23 cellular contexts compared by ENCODE assay signal in the genomic region with DNA sequence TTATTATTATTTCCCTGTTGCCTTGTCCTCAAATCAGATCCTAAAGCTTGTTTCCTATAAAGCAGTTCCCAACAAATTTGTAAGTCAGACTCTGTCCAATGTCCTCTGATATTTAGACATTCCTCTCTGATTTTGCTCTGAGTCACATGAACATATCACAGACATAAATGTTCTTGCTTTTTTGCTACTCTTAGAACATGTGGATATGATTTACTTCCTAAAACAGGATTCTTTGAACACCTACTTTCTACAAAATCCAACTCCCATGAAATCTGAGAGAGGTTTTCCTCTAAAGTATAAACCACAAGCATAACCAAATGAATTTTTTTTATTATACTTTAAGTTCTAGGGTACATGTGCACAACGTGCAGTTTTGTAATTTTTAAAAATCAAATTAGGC.
DNase-seq lines count a peak whose midpoint lies in the region; ATAC-seq, FAIRE-seq and TF ChIP-seq lines count a peak whose summit lies in the region.
"Had no signal": no experiment of that assay in that cellular context is flagged by ENCODE, and none has a peak within 500 bp of the region (broad histone marks: within the 10 kb centered on the region; RNA-seq: fewer than 3 reads in every experiment).

No MANE protein-coding gene starts in this region.

- peak overlapping the region; percentile 55; the same call in 1 of the 2 replicates for H3K18ac ChIP-seq in IMR-90 (ENCODE audit: low read depth, low read length)

- peak overlapping the region; percentile 75; the same call in 1 of the 3 replicates for H2BK15ac ChIP-seq in IMR-90 (ENCODE audit: low read depth, low read length)

- H2AK5ac ChIP-seq in IMR-90 (ENCODE audit: low read depth, low read length), result no peak overlapping the region

- TF ChIP-seq RAD21 in IMR-90 (IDR thresholded peaks at IDR 0.05; ENCODE audit: low read length) (no peak), HepG2 (CRISPR knock-in tag; IDR thresholded peaks at IDR 0.05) (no peak)

- DNase-seq in IMR-90, result peak; percentile 76
- no peak for DNase-seq in brain microvascular endothelial cell
- DNase-seq in foreskin fibroblast, result peak; percentile 57 to 82
- DNase-seq in suprapubic skin (ENCODE audit: low spot score in 2 of 2), result no peak
- DNase-seq in HepG2 (ENCODE audit: low spot score), result no peak
- no peak for DNase-seq in NCI-H1436 treated with DMSO at 0.1 percent for 48 hours (lab: John Stamatoyannopoulos, UW)
- DNase-seq in activated CD4-positive, alpha-beta memory T cell treated with anti-CD3 and anti-CD28 coated beads for 36 hours, result no peak
- DNase-seq: activated CD4-positive, CD25-positive, alpha-beta regulatory T cell; activated CD8-positive, alpha-beta memory T cell treated with anti-CD3 and anti-CD28 coated beads for 24 hours; activated naive CD8-positive, alpha-beta T cell treated with anti-CD3 and anti-CD28 coated beads, Interleukin-2, amount 50 U/mL, for 24 hours; DMS153; endodermal cell; immature natural killer cell; lower lobe of right lung; naive thymus-derived CD4-positive, alpha-beta T cell; NCI-H1105 treated with DMSO at 0.1 percent for 48 hours; SHP77 treated with DMSO at 0.1 percent for 48 hours; stimulated activated CD4-positive, alpha-beta T cell treated with anti-CD3 and anti-CD28 coated beads, Interleukin-15, amount 100 ng/mL, for 24 hours; stimulated activated naive B cell treated with anti-CD40 and anti-IgM and Interleukin-4, amounts not matched to agents 10 μg/mL and 1 μg/mL and 100 μg/mL, for 72 hours; T-helper 2 cell had no signal

- H3K36me3 ChIP-seq in IMR-90 (ENCODE audit: control insufficient read depth, insufficient read depth, low read length), result no peaks in the 10 kb centered on the region
- H3K36me3 ChIP-seq in brain microvascular endothelial cell (replicated peaks), result no peaks in the 10 kb centered on the region
- H3K36me3 ChIP-seq in suprapubic skin, result no peaks in the 10 kb centered on the region
- no peaks in the 10 kb centered on the region for H3K36me3 ChIP-seq in HepG2 (replicated peaks in 1 of 2; ENCODE audit: control insufficient read depth in 1 of 2, insufficient read depth in 2 of 2, low read length in 2 of 2)
- H3K36me3 ChIP-seq: lower lobe of right lung had no signal

- H3K4me3 ChIP-seq in IMR-90 (ENCODE audit: insufficient read depth, low read depth, low read length) (no peak overlapping the region), brain microvascular endothelial cell (ENCODE audit: low read depth, low read length) (no peak overlapping the region), foreskin fibroblast (ENCODE audit: low read depth in 1 of 2, low read length in 2 of 2) (no peak overlapping the region), suprapubic skin (no peak overlapping the region), HepG2 (replicated peaks in 1 of 3; ENCODE audit: insufficient read depth in 1 of 3, low read depth in 2 of 3, low read length in 3 of 3) (no peak overlapping the region)
- H3K4me3 ChIP-seq: lower lobe of right lung had no signal

- dilution Hi-C loops in IMR-90 (cut with HindIII; ENCODE audit: low sequenced_read_pairs, unreplicated experiment), result no loop called here

- H3K9me3 Mint-ChIP-seq in activated CD4-positive, alpha-beta memory T cell treated with anti-CD3 and anti-CD28 coated beads for 36 hours, result no peaks in the 10 kb centered on the region
- H3K9me3 Mint-ChIP-seq: endodermal cell; immature natural killer cell; stimulated activated naive B cell treated with anti-CD40 and anti-IgM and Interleukin-4, amounts not matched to agents 10 μg/mL and 1 μg/mL and 100 μg/mL, for 72 hours had no signal

- no peaks in the 10 kb centered on the region for H3K27me3 Mint-ChIP-seq in activated CD4-positive, alpha-beta memory T cell treated with anti-CD3 and anti-CD28 coated beads for 36 hours
- H3K27me3 Mint-ChIP-seq: activated naive CD8-positive, alpha-beta T cell treated with anti-CD3 and anti-CD28 coated beads, Interleukin-2, amount 50 U/mL, for 24 hours; naive thymus-derived CD4-positive, alpha-beta T cell; stimulated activated naive B cell treated with anti-CD40 and anti-IgM and Interleukin-4, amounts not matched to agents 10 μg/mL and 1 μg/mL and 100 μg/mL, for 72 hours had no signal

- peak overlapping the region; percentile 53 to 79; a peak in 1 of 4 replicates for H4K8ac ChIP-seq in IMR-90 (ENCODE audit: low read depth in 2 of 2, low read length in 2 of 2)

- H2BK120ac ChIP-seq in IMR-90 (ENCODE audit: low read depth, low read length), result peak overlapping the region; percentile 89; the same call in 1 of the 2 replicates

- H3K14ac ChIP-seq in IMR-90 (replicated peaks; ENCODE audit: low read depth, low read length), result 0 out of 2 replicates have a peak overlapping the region, but pooled peaks have one; percentile 15

- in situ Hi-C loops in IMR-90 (cut with MboI; ENCODE audit: low sequenced_read_pairs) (loop anchor here (10.0 kb wide), 1 partner anchor 179 kb away; a partner anchor contains a TSS), brain microvascular endothelial cell (cut with HindIII; ENCODE audit: low pct_ligation_motif_present, low sequenced_read_pairs) (no loop called here), HepG2 (cut with HindIII; ENCODE audit: extremely low pct_ligation_motif_present, low pct_unique_long_range_greater_than_20kb) (no loop called here)

- H3K4me1 Mint-ChIP-seq in activated CD4-positive, alpha-beta memory T cell treated with anti-CD3 and anti-CD28 coated beads for 36 hours (ENCODE audit: low read depth), result peaks cover 55% of the 10 kb centered on the region

- WGBS in IMR-90 (ENCODE audit: extremely low coverage in 2 of 2, insufficient read length in 1 of 2), 2 experiments, result no CpG with 5 or more reads among the region's 1 CpG
- WGBS in suprapubic skin, result 53% methylated on average over 1 of the region's 1 CpG
- WGBS in HepG2 (ENCODE audit: low lambda C conversion rate), result 98% methylated on average over 1 of the region's 1 CpG

- H3K4me2 ChIP-seq in IMR-90 (ENCODE audit: low read depth, low read length) (no peak overlapping the region), HepG2 (ENCODE audit: low read depth, low read length) (no peak overlapping the region)

- H3K27me3 ChIP-seq in IMR-90 (ENCODE audit: control insufficient read depth, insufficient read depth, low read length) (no peaks in the 10 kb centered on the region), brain microvascular endothelial cell (replicated peaks) (no peaks in the 10 kb centered on the region), suprapubic skin (no peaks in the 10 kb centered on the region), HepG2 (ENCODE audit: control insufficient read depth in 1 of 2, insufficient read depth in 2 of 2, low read length in 2 of 2) (no peaks in the 10 kb centered on the region)

- TF ChIP-seq CTCF in IMR-90 (conservative IDR thresholded peaks at IDR 0.05; ENCODE audit: low read depth, low read length), result no peak
- TF ChIP-seq CTCF in brain microvascular endothelial cell (IDR thresholded peaks at IDR 0.05; ENCODE audit: low read depth, low read length, missing control alignments), result no peak
- TF ChIP-seq CTCF in foreskin fibroblast (IDR thresholded peaks at IDR 0.05; ENCODE audit: low read depth, low read length), result no peak
- no peak for TF ChIP-seq CTCF in suprapubic skin (IDR thresholded peaks at IDR 0.05)
- no peak for TF ChIP-seq CTCF in HepG2 (CRISPR knock-in tag; IDR thresholded peaks at IDR 0.05)

- 0 out of 2 replicates have a peak overlapping the region, but pooled peaks have one; percentile 24 for H4K91ac ChIP-seq in IMR-90 (ENCODE audit: insufficient read depth, low read depth, low read length)

- no peak overlapping the region for H3K23ac ChIP-seq in IMR-90 (ENCODE audit: low read depth, low read length)

- H3K27ac ChIP-seq in IMR-90 (ENCODE audit: insufficient read depth, low read length) (peak overlapping the region; percentile 57; the same call in 1 of the 2 replicates), brain microvascular endothelial cell (peak overlapping the region; percentile 5), suprapubic skin (peak overlapping the region; percentile 82), HepG2 (ENCODE audit: extremely low read length, insufficient read depth, low read length) (no peak overlapping the region)
- H3K27ac ChIP-seq: C4-2B, lower lobe of right lung had no signal

- peak overlapping the region; percentile 41; the same call in 1 of the 2 replicates for H3K56ac ChIP-seq in IMR-90 (ENCODE audit: extremely low read depth, insufficient read depth, low read length)

- BruUV-seq in IMR-90 (replicated peaks; lab: Mats Ljungman, UMichigan) (no TSS peak), HepG2 (replicated peaks; lab: Mats Ljungman, UMichigan) (no TSS peak)

- peak overlapping the region; percentile 100; the same call in 1 of the 2 replicates for H3K4ac ChIP-seq in IMR-90 (ENCODE audit: low read depth, low read length)

- H3K9ac ChIP-seq in IMR-90 (ENCODE audit: low read depth, low read length), result 0 out of 2 replicates have a peak overlapping the region, but pooled peaks have one; percentile 35
- no peak overlapping the region for H3K9ac ChIP-seq in HepG2 (ENCODE audit: insufficient read depth, low read depth, low read length)

- no peak overlapping the region for H3K4me3 Mint-ChIP-seq in activated CD4-positive, alpha-beta memory T cell treated with anti-CD3 and anti-CD28 coated beads for 36 hours
- H3K4me3 Mint-ChIP-seq: activated naive CD8-positive, alpha-beta T cell treated with anti-CD3 and anti-CD28 coated beads, Interleukin-2, amount 50 U/mL, for 24 hours; activated T-helper 1 cell treated with anti-CD3 and anti-CD28 coated beads, Interleukin-12 subunit alpha, Interleukin-12 subunit beta, Interleukin-2, Interleukin-4 antibody, amounts not matched to agents 30 ng/mL and 10 ng/mL and 1 ng/mL, durations not matched to agents 14 hours and 24 hours and 36 hours; endodermal cell; immature natural killer cell; naive thymus-derived CD4-positive, alpha-beta T cell; stimulated activated naive B cell treated with anti-CD40 and anti-IgM and Interleukin-4, amounts not matched to agents 10 μg/mL and 1 μg/mL and 100 μg/mL, for 72 hours had no signal

- peak overlapping the region; percentile 100 for H2BK5ac ChIP-seq in IMR-90 (ENCODE audit: low read depth, low read length, poor library complexity, severe bottlenecking)

- CTCF ChIA-PET in IMR-90 (lab: Yijun Ruan, JAX) (interaction anchor here (0.6 kb wide), 2 partner anchors 12 to 186 kb away, joined by 3 read pairs; no protein-coding TSS in a partner anchor), HepG2 (lab: Yijun Ruan, JAX; ENCODE audit: low intra/inter-chr PET ratio, low total read pairs) (no interaction called here)
- CTCF ChIA-PET in activated CD4-positive, alpha-beta memory T cell treated with anti-CD3 and anti-CD28 coated beads for 36 hours (lab: Charles Lee), result no interaction called here

- TF ChIP-seq POLR2A in IMR-90 (IDR thresholded peaks at IDR 0.05; ENCODE audit: low read depth, low read length) (no peak), suprapubic skin (IDR thresholded peaks at IDR 0.05) (no peak), HepG2 (IDR thresholded peaks at IDR 0.05; ENCODE audit: insufficient read depth in 1 of 2, low read depth in 2 of 2, low read length in 2 of 2) (no peak)

- H3K79me2 ChIP-seq in HepG2 (ENCODE audit: insufficient read depth, low read length), result no peaks in the 10 kb centered on the region

- H2AFZ ChIP-seq in IMR-90 (replicated peaks; ENCODE audit: low read length, poor library complexity), result no peak overlapping the region
- H2AFZ ChIP-seq in HepG2 (ENCODE audit: low read length), result no peak overlapping the region

- no peak overlapping the region; the same call in 1 of the 2 replicates for H4K5ac ChIP-seq in IMR-90 (ENCODE audit: low read depth, low read length)

- TF ChIP-seq EP300 in suprapubic skin (IDR thresholded peaks at IDR 0.05) (no peak), HepG2 (IDR thresholded peaks at IDR 0.05; ENCODE audit: low read depth in 2 of 2, low read length in 2 of 2) (no peak), HepG2 (CRISPR knock-in tag; IDR thresholded peaks at IDR 0.05; ENCODE audit: borderline replicate concordance) (no peak)

- no peaks in the 10 kb centered on the region for H3K9me3 ChIP-seq in IMR-90 (ENCODE audit: control insufficient read depth, insufficient read depth, low read length)
- H3K9me3 ChIP-seq in suprapubic skin, result no peaks in the 10 kb centered on the region
- no peaks in the 10 kb centered on the region for H3K9me3 ChIP-seq in HepG2 (ENCODE audit: low read length)
- H3K9me3 ChIP-seq: lower lobe of right lung had no signal

- no peak for ATAC-seq in IMR-90 (ENCODE audit: low read depth)
- ATAC-seq in HepG2, result no peak
- no peak for ATAC-seq in GM19463 (IDR thresholded peaks at IDR 0.05; ENCODE audit: unreplicated experiment)
- ATAC-seq: activated naive CD8-positive, alpha-beta T cell treated with anti-CD3 and anti-CD28 coated beads, Interleukin-2, amount 50 U/mL, for 24 hours; lower lobe of right lung; naive thymus-derived CD4-positive, alpha-beta T cell; stimulated activated naive B cell treated with anti-CD40 and anti-IgM and Interleukin-4, amounts not matched to agents 10 μg/mL and 1 μg/mL and 100 μg/mL, for 72 hours had no signal

- H2AK9ac ChIP-seq in IMR-90 (replicated peaks; ENCODE audit: low read depth, low read length, poor library complexity), result no peak overlapping the region

- POLR2A ChIA-PET in IMR-90 (lab: Charles Lee; ENCODE audit: unreplicated experiment), result no interaction called here
- POLR2A ChIA-PET in HepG2 (lab: Yijun Ruan, JAX), result no interaction called here
- POLR2A ChIA-PET in activated CD4-positive, alpha-beta memory T cell treated with anti-CD3 and anti-CD28 coated beads for 36 hours (lab: Charles Lee), result interaction anchor here (0.9 kb wide), 1 partner anchor 30 kb away, joined by 4 read pairs; no protein-coding TSS in a partner anchor

- FAIRE-seq in HepG2 (lab: Jason Lieb, UNC), result no peak

- H3K9me1 ChIP-seq in IMR-90 (ENCODE audit: insufficient read depth, low read length), result peaks cover 3% of the 10 kb centered on the region; the same call in 1 of the 2 replicates

- peaks cover 10 to 31% of the 10 kb centered on the region in 2 experiments for H3K79me1 ChIP-seq in IMR-90 (ENCODE audit: low read depth in 1 of 2, low read length in 2 of 2)

- H3K4me1 ChIP-seq in IMR-90 (ENCODE audit: control insufficient read depth, insufficient read depth, low read length) (peaks cover 18% of the 10 kb centered on the region), suprapubic skin (peaks cover 64% of the 10 kb centered on the region), HepG2 (ENCODE audit: insufficient read depth, low read length) (peaks cover 11% of the 10 kb centered on the region)
- H3K4me1 ChIP-seq: lower lobe of right lung had no signal

- H3K36me3 Mint-ChIP-seq in activated CD4-positive, alpha-beta memory T cell treated with anti-CD3 and anti-CD28 coated beads for 36 hours, result no peaks in the 10 kb centered on the region

- peak overlapping the region; percentile 83 for H2BK20ac ChIP-seq in IMR-90 (ENCODE audit: low read depth, low read length)

- intact Hi-C loops in IMR-90 (cut with micrococcal nuclease), result loop anchor here (2.0 kb wide), 1 partner anchor 285 kb away; a partner anchor contains a TSS
- intact Hi-C loops in HepG2 (cut with micrococcal nuclease; ENCODE audit: unreplicated experiment), result no loop called here
- intact Hi-C loops in activated CD4-positive, alpha-beta memory T cell treated with anti-CD3 and anti-CD28 coated beads for 36 hours (cut with micrococcal nuclease), result loop anchor here (10.0 kb wide), 1 partner anchor 241 kb away; no protein-coding TSS in a partner anchor

- H4K20me1 ChIP-seq in IMR-90 (ENCODE audit: insufficient read depth, low read length), result no peaks in the 10 kb centered on the region
- H4K20me1 ChIP-seq in HepG2 (ENCODE audit: insufficient read depth, low read length), result no peaks in the 10 kb centered on the region

- no peak overlapping the region for H3K27ac Mint-ChIP-seq in activated CD4-positive, alpha-beta memory T cell treated with anti-CD3 and anti-CD28 coated beads for 36 hours
- H3K27ac Mint-ChIP-seq: activated naive CD8-positive, alpha-beta T cell treated with anti-CD3 and anti-CD28 coated beads, Interleukin-2, amount 50 U/mL, for 24 hours; activated T-helper 1 cell treated with anti-CD3 and anti-CD28 coated beads, Interleukin-12 subunit alpha, Interleukin-12 subunit beta, Interleukin-2, Interleukin-4 antibody, amounts not matched to agents 30 ng/mL and 10 ng/mL and 1 ng/mL, durations not matched to agents 14 hours and 24 hours and 36 hours; endodermal cell; immature natural killer cell; naive thymus-derived CD4-positive, alpha-beta T cell; stimulated activated naive B cell treated with anti-CD40 and anti-IgM and Interleukin-4, amounts not matched to agents 10 μg/mL and 1 μg/mL and 100 μg/mL, for 72 hours had no signal

Comparison
In these comparisons a context has a peak if more than half of its experiments do, and no peak if none do; other contexts are left out.
1. DNase-seq: peak in IMR-90 (single experiment) and foreskin fibroblast (2 of 2); none in brain microvascular endothelial cell (single experiment), suprapubic skin (0 of 2), HepG2 (single experiment), NCI-H1436 treated with DMSO at 0.1 percent for 48 hours (single experiment) and activated CD4-positive, alpha-beta memory T cell treated with anti-CD3 and anti-CD28 coated beads for 36 hours (single experiment).